22 cellular contexts compared by ENCODE assay signal in genomic region chr2:218953366-218953954, GRCh38. TPM values are rescaled to one million over a fixed set of nuclear protein-coding genes. Genes with fewer than 3 reads are reported as not detected.
DNase-seq lines count a peak whose midpoint lies in the region; ATAC-seq, FAIRE-seq and TF ChIP-seq lines count a peak whose summit lies in the region.
"Had no signal": no experiment of that assay in that cellular context is flagged by ENCODE, and none has a peak within 500 bp of the region (broad histone marks: within the 10 kb centered on the region; RNA-seq: fewer than 3 reads in every experiment).

No MANE protein-coding gene starts in this region.

- no peaks in the 10 kb centered on the region for H3K4me1 ChIP-seq in DOHH2 (ENCODE audit: control insufficient read depth, low read length)
- H3K4me1 ChIP-seq in HCT116 (ENCODE audit: control insufficient read depth in 1 of 2, insufficient read depth in 2 of 2, low read length in 2 of 2): no peaks in the 10 kb centered on the region
- H3K4me1 ChIP-seq in neural progenitor cell: no peaks in the 10 kb centered on the region
- no peaks in the 10 kb centered on the region for H3K4me1 ChIP-seq in upper lobe of right lung
- no peaks in the 10 kb centered on the region for H3K4me1 ChIP-seq in tibial artery
- H3K4me1 ChIP-seq: SJCRH30, vagina had no signal

- ATAC-seq in HCT116 (peak; percentile 70), upper lobe of right lung (no peak)
- ATAC-seq: activated naive CD8-positive, alpha-beta T cell treated with anti-CD3 and anti-CD28 coated beads, Interleukin-2, amount 50 U/mL, for 24 hours; activated T-helper 17 cell treated with anti-CD3 and anti-CD28 coated beads, Interleukin-2, amount 50 U/mL, for 72 hours; esophagus mucosa had no signal

- H3K27me3 Mint-ChIP-seq in neural progenitor cell (ENCODE audit: insufficient read depth, low read depth): peaks cover 19% of the 10 kb centered on the region

- H3K4me3 Mint-ChIP-seq in neural progenitor cell: no peak overlapping the region
- H3K4me3 Mint-ChIP-seq: activated B cell treated with CpG ODN at 0.5 μM for 24 hours; activated naive CD8-positive, alpha-beta T cell treated with anti-CD3 and anti-CD28 coated beads, Interleukin-2, amount 50 U/mL, for 24 hours; activated T-helper 17 cell treated with anti-CD3 and anti-CD28 coated beads, Interleukin-2, amount 50 U/mL, for 72 hours had no signal

- POLR2A ChIA-PET in HCT116 (lab: Charles Lee): interaction anchor here (0.9 kb wide), 1 partner anchor 12 kb away, joined by 3 read pairs; no protein-coding TSS in a partner anchor

- H3K27ac Mint-ChIP-seq in neural progenitor cell: no peak overlapping the region
- H3K27ac Mint-ChIP-seq: activated B cell treated with CpG ODN at 0.5 μM for 24 hours; activated naive CD8-positive, alpha-beta T cell treated with anti-CD3 and anti-CD28 coated beads, Interleukin-2, amount 50 U/mL, for 24 hours; activated T-helper 17 cell treated with anti-CD3 and anti-CD28 coated beads, Interleukin-2, amount 50 U/mL, for 72 hours had no signal

- peaks cover 10% of the 10 kb centered on the region; the same call in 1 of the 2 replicates for H3K27me3 ChIP-seq in DOHH2 (ENCODE audit: control insufficient read depth, low read length)
- H3K27me3 ChIP-seq in HCT116 (ENCODE audit: insufficient read depth, low read length): peaks cover 3% of the 10 kb centered on the region; the same call in 1 of the 2 replicates
- peaks cover 4% of the 10 kb centered on the region for H3K27me3 ChIP-seq in bronchial epithelial cell (ENCODE audit: control insufficient read depth, insufficient read depth, low read length)
- H3K27me3 ChIP-seq in neural progenitor cell: peaks cover 70% of the 10 kb centered on the region
- peaks cover 27% of the 10 kb centered on the region for H3K27me3 ChIP-seq in upper lobe of right lung
- H3K27me3 ChIP-seq in tibial artery: peaks cover 0 to 59% of the 10 kb centered on the region in 2 donors
- H3K27me3 ChIP-seq: ovary, SJCRH30, vagina had no signal

- H3K4me2 ChIP-seq in DOHH2 (ENCODE audit: low read length) (no peak overlapping the region), HCT116 (ENCODE audit: low read length) (no peak overlapping the region), neural progenitor cell (no peak overlapping the region)

- BruUV-seq in HCT116 (replicated peaks; lab: Mats Ljungman, UMichigan): no TSS peak

- H2AFZ ChIP-seq in HCT116 (ENCODE audit: low read depth, low read length, poor library complexity, severe bottlenecking) (no peak overlapping the region), neural progenitor cell (replicated peaks) (no peak overlapping the region)

- no peaks in the 10 kb centered on the region for H3K9me3 Mint-ChIP-seq in neural progenitor cell
- H3K9me3 Mint-ChIP-seq: activated B cell treated with CpG ODN at 0.5 μM for 24 hours; activated naive CD8-positive, alpha-beta T cell treated with anti-CD3 and anti-CD28 coated beads, Interleukin-2, amount 50 U/mL, for 24 hours; activated T-helper 17 cell treated with anti-CD3 and anti-CD28 coated beads, Interleukin-2, amount 50 U/mL, for 72 hours had no signal

- H3K4me1 Mint-ChIP-seq in neural progenitor cell: peaks cover 7% of the 10 kb centered on the region
- H3K4me1 Mint-ChIP-seq: activated B cell treated with CpG ODN at 0.5 μM for 24 hours; activated naive CD8-positive, alpha-beta T cell treated with anti-CD3 and anti-CD28 coated beads, Interleukin-2, amount 50 U/mL, for 24 hours; activated T-helper 17 cell treated with anti-CD3 and anti-CD28 coated beads, Interleukin-2, amount 50 U/mL, for 72 hours had no signal

- H3K27ac ChIP-seq in DOHH2 (ENCODE audit: low read depth, low read length) (no peak overlapping the region), HCT116 (ENCODE audit: low read depth, low read length) (no peak overlapping the region), neural progenitor cell (no peak overlapping the region), upper lobe of right lung (no peak overlapping the region), tibial artery (no peak overlapping the region)
- H3K27ac ChIP-seq: ovary, SJCRH30, skin epidermis, vagina had no signal

- CTCF ChIA-PET in HCT116 (lab: Charles Lee): interaction anchor here (0.9 to 2.6 kb wide), 8 partner anchors 8 to 342 kb away, joined by 3 to 8 read pairs (median 4); no protein-coding TSS in a partner anchor

- H3K79me2 ChIP-seq in DOHH2 (ENCODE audit: control insufficient read depth, low read length) (no peaks in the 10 kb centered on the region), HCT116 (ENCODE audit: insufficient read depth, low read length) (no peaks in the 10 kb centered on the region), neural progenitor cell (ENCODE audit: low read depth) (no peaks in the 10 kb centered on the region)

- no peak overlapping the region for H3K9ac ChIP-seq in HCT116 (ENCODE audit: low read length)
- no peak overlapping the region for H3K9ac ChIP-seq in neural progenitor cell

- H3K36me3 Mint-ChIP-seq in neural progenitor cell: no peaks in the 10 kb centered on the region

- TF ChIP-seq POLR2A in HCT116 (IDR thresholded peaks at IDR 0.05; ENCODE audit: borderline replicate concordance, extremely low read depth, insufficient read depth, insufficient read length): no peak

- no peaks in the 10 kb centered on the region for H3K9me3 ChIP-seq in DOHH2 (ENCODE audit: control insufficient read depth, insufficient read depth, low read length)
- H3K9me3 ChIP-seq in HCT116 (ENCODE audit: control insufficient read depth in 1 of 2, insufficient read depth in 1 of 2, low read depth in 1 of 2, low read length in 2 of 2): no peaks in the 10 kb centered on the region
- no peaks in the 10 kb centered on the region for H3K9me3 ChIP-seq in neural progenitor cell (ENCODE audit: low read depth)
- H3K9me3 ChIP-seq in upper lobe of right lung: no peaks in the 10 kb centered on the region
- H3K9me3 ChIP-seq in tibial artery: no peaks in the 10 kb centered on the region
- H3K9me3 ChIP-seq: ovary, SJCRH30, vagina had no signal

- TF ChIP-seq CTCF in DOHH2 (IDR thresholded peaks at IDR 0.05; ENCODE audit: low read depth, low read length, poor library complexity, severe bottlenecking) (peak; percentile 33), HCT116 (IDR thresholded peaks at IDR 0.05 in 2 of 3, conservative IDR thresholded peaks at IDR 0.05 in 1 of 3; ENCODE audit: borderline replicate concordance in 1 of 3, insufficient read depth in 1 of 3, low read depth in 2 of 3, low read length in 2 of 3) (peak in 2 of 3 experiments; percentile 48 to 63; a peak in 4 of 6 replicates), bronchial epithelial cell (IDR thresholded peaks at IDR 0.05; ENCODE audit: insufficient read depth, low read length, severe bottlenecking) (peak; percentile 28), neural progenitor cell (IDR thresholded peaks at IDR 0.05) (peak; percentile 46), upper lobe of right lung (IDR thresholded peaks at IDR 0.05) (no peak), tibial artery (IDR thresholded peaks at IDR 0.05) (no peak)

- no peak overlapping the region for H3K4me3 ChIP-seq in DOHH2 (ENCODE audit: low read length)
- no peak overlapping the region for H3K4me3 ChIP-seq in HCT116 (replicated peaks in 1 of 2; ENCODE audit: low read depth in 1 of 2, low read length in 2 of 2)
- no peak overlapping the region for H3K4me3 ChIP-seq in bronchial epithelial cell (ENCODE audit: low read depth, low read length)
- no peak overlapping the region for H3K4me3 ChIP-seq in neural progenitor cell
- no peak overlapping the region for H3K4me3 ChIP-seq in upper lobe of right lung
- H3K4me3 ChIP-seq in tibial artery: no peak overlapping the region
- H3K4me3 ChIP-seq: ovary, SJCRH30, skin epidermis, vagina had no signal

- no peak for DNase-seq in HCT116 (ENCODE audit: low read depth, low spot score)
- no peak for DNase-seq in bronchial epithelial cell (ENCODE audit: low read depth)
- peak; percentile 16 for DNase-seq in neural progenitor cell (ENCODE audit: low spot score)
- no peak for DNase-seq in upper lobe of right lung
- DNase-seq in NCI-H774 (lab: John Stamatoyannopoulos, UW): no peak
- DNase-seq in mucosa of gallbladder (ENCODE audit: low spot score): no peak
- no peak for DNase-seq in tibial artery
- DNase-seq: activated B cell treated with CpG ODN at 0.5 μM for 24 hours; activated naive CD8-positive, alpha-beta T cell treated with anti-CD3 and anti-CD28 coated beads, Interleukin-2, amount 50 U/mL, for 24 hours; NCI-H526 treated with DMSO at 0.1 percent for 48 hours; ovary; SJCRH30; stimulated activated CD4-positive, alpha-beta T cell treated with anti-CD3 and anti-CD28 coated beads, Interleukin-4, amount 100 ng/mL, for 1 hour had no signal

- intact Hi-C loops in HCT116 (cut with micrococcal nuclease) (no loop called here), upper lobe of right lung (cut with DNase I) (no loop called here), tibial artery (cut with DNase I; ENCODE audit: low total_unique reads) (no loop called here)

- no peak for FAIRE-seq in bronchial epithelial cell (lab: Jason Lieb, UNC)
- FAIRE-seq: G401.6 had no signal

- H3K9me2 ChIP-seq in DOHH2 (replicated peaks; ENCODE audit: control insufficient read depth, low read length) (no peaks in the 10 kb centered on the region), HCT116 (ENCODE audit: insufficient read depth) (no peaks in the 10 kb centered on the region)

- RAD21 ChIA-PET in HCT116 (lab: Charles Lee; ENCODE audit: low non-redundant PET in 1 of 2, low total read pairs in 2 of 2, uncharacterized antibody in 2 of 2, unreplicated experiment in 2 of 2): no interaction called here

- H3K36me3 ChIP-seq in DOHH2 (ENCODE audit: control insufficient read depth, low read length) (no peaks in the 10 kb centered on the region), HCT116 (ENCODE audit: control insufficient read depth in 1 of 2, insufficient read depth in 2 of 2, low read length in 2 of 2) (no peaks in the 10 kb centered on the region), bronchial epithelial cell (ENCODE audit: control insufficient read depth, insufficient read depth, low read length) (no peaks in the 10 kb centered on the region), neural progenitor cell (no peaks in the 10 kb centered on the region), upper lobe of right lung (no peaks in the 10 kb centered on the region), tibial artery (no peaks in the 10 kb centered on the region)
- H3K36me3 ChIP-seq: ovary, SJCRH30, vagina had no signal

- H4K20me1 ChIP-seq in DOHH2 (ENCODE audit: control insufficient read depth, insufficient read depth, low read depth, low read length) (no peaks in the 10 kb centered on the region), HCT116 (ENCODE audit: insufficient read depth) (no peaks in the 10 kb centered on the region), neural progenitor cell (ENCODE audit: low read depth) (no peaks in the 10 kb centered on the region)

- TF ChIP-seq RAD21 in HCT116 (IDR thresholded peaks at IDR 0.05; ENCODE audit: low read depth): no peak

- H3F3A ChIP-seq in DOHH2 (ENCODE audit: control insufficient read depth, insufficient read depth) (no peaks in the 10 kb centered on the region), neural progenitor cell (ENCODE audit: low read depth) (no peaks in the 10 kb centered on the region)

RNA-seq across cellular contexts. Expression of gene CDK5R2, which starts 6.0 kb away (rescaled TPM):
- total RNA-seq in HCT116 (2021; ENCODE audit: unreplicated experiment) (0.44 TPM), bronchial epithelial cell (not detected in 2 replicates), neural progenitor cell (ENCODE audit: low replicate concordance) (0.09 TPM in 1 of 2 replicates, not detected in the other), upper lobe of right lung (not detected), mucosa of gallbladder (0.14 TPM)
- polyA plus RNA-seq in HCT116 (2012): 0.84 and 0.96 TPM in 2 replicates
- total RNA-seq: activated B cell treated with CpG ODN at 0.5 μM for 24 hours; activated CD8-positive, alpha-beta memory T cell treated with anti-CD3 and anti-CD28 coated beads for 36 hours; activated T-helper 17 cell treated with anti-CD3 and anti-CD28 coated beads, Interleukin-2, amount 50 U/mL, for 72 hours; esophagus mucosa; lower leg skin; ovary; T-helper 2 cell treated with Interferon-gamma antibody and Interleukin-4, amounts not matched to agents 100 ng/mL and 5 ng/mL, for 36 hours had no signal
- polyA plus RNA-seq: ovary had no signal

RNA-seq across cellular contexts. Expression of gene FEV, which starts 31.5 kb away (rescaled TPM):
- total RNA-seq in HCT116 (2021; ENCODE audit: unreplicated experiment): not detected
- not detected in 2 replicates for polyA plus RNA-seq in HCT116 (2012)
- not detected in 2 replicates for total RNA-seq in bronchial epithelial cell
- total RNA-seq in neural progenitor cell (ENCODE audit: low replicate concordance): not detected in 2 replicates
- total RNA-seq in upper lobe of right lung: not detected
- not detected for total RNA-seq in mucosa of gallbladder
- total RNA-seq: activated B cell treated with CpG ODN at 0.5 μM for 24 hours; activated CD8-positive, alpha-beta memory T cell treated with anti-CD3 and anti-CD28 coated beads for 36 hours; activated T-helper 17 cell treated with anti-CD3 and anti-CD28 coated beads, Interleukin-2, amount 50 U/mL, for 72 hours; esophagus mucosa; lower leg skin; SJCRH30; T-helper 2 cell treated with Interferon-gamma antibody and Interleukin-4, amounts not matched to agents 100 ng/mL and 5 ng/mL, for 36 hours; vagina had no signal
- polyA plus RNA-seq: ovary had no signal

RNA-seq across cellular contexts. Expression of gene CRYBA2, which starts 39.8 kb away (rescaled TPM):
- total RNA-seq in HCT116 (2021; ENCODE audit: unreplicated experiment) (not detected), bronchial epithelial cell (not detected in 2 replicates), neural progenitor cell (ENCODE audit: low replicate concordance) (not detected in 2 replicates), upper lobe of right lung (not detected), mucosa of gallbladder (not detected)
- not detected in 2 replicates for polyA plus RNA-seq in HCT116 (2012)
- total RNA-seq: activated B cell treated with CpG ODN at 0.5 μM for 24 hours; activated CD8-positive, alpha-beta memory T cell treated with anti-CD3 and anti-CD28 coated beads for 36 hours; activated T-helper 17 cell treated with anti-CD3 and anti-CD28 coated beads, Interleukin-2, amount 50 U/mL, for 72 hours; esophagus mucosa; lower leg skin; ovary; SJCRH30; T-helper 2 cell treated with Interferon-gamma antibody and Interleukin-4, amounts not matched to agents 100 ng/mL and 5 ng/mL, for 36 hours; vagina had no signal
- polyA plus RNA-seq: ovary had no signal

Comparison
In these comparisons a context has a peak if more than half of its experiments do, and no peak if none do; other contexts are left out.
1. CTCF ChIP-seq: peak in DOHH2 (single experiment), HCT116 (2 of 3), bronchial epithelial cell (single experiment) and neural progenitor cell (single experiment); none in upper lobe of right lung (single experiment) and tibial artery (0 of 2).